Comparison of ENCODE assay signal across 32 cellular contexts in genomic region chr11:21414928-21415327, GRCh38.
"Had no signal": no experiment of that assay in that cellular context is flagged by ENCODE, and none has a peak within 500 bp of the region (broad histone marks: within the 10 kb centered on the region; RNA-seq: fewer than 3 reads in every experiment).

No MANE protein-coding gene starts in this region.

- ATAC-seq: activated CD4-positive, alpha-beta T cell treated with anti-CD3 and anti-CD28 coated beads for 36 hours; activated CD4-positive, CD25-positive, alpha-beta regulatory T cell treated with anti-CD3 and anti-CD28 coated beads, Interleukin-2, amount 50 U/mL, for 24 hours; activated CD8-positive, alpha-beta T cell treated with anti-CD3 and anti-CD28 coated beads, Interleukin-2, amount 10 ng/mL, durations not matched to agents 7 days and 5 days; K562; Right ventricle myocardium inferior; WTC11 had no signal

- H3K36me3 ChIP-seq: ascending aorta, cardiac muscle cell had no signal

- H3K9me3 Mint-ChIP-seq: activated naive CD8-positive, alpha-beta T cell treated with anti-CD3 and anti-CD28 coated beads, Interleukin-2, amount 10 ng/mL, durations not matched to agents 7 days and 5 days; WTC11 had no signal

- H3K4me1 ChIP-seq: ascending aorta had no signal

- H3K27me3 Mint-ChIP-seq: activated CD4-positive, alpha-beta T cell treated with anti-CD3 and anti-CD28 coated beads for 36 hours; activated CD4-positive, alpha-beta T cell treated with anti-CD3 and anti-CD28 coated beads, Interleukin-2, amount 10 ng/mL, durations not matched to agents 7 days and 5 days; activated naive CD4-positive, alpha-beta T cell treated with anti-CD3 and anti-CD28 coated beads, Interleukin-2, amount 50 U/mL, for 24 hours; activated naive CD8-positive, alpha-beta T cell treated with anti-CD3 and anti-CD28 coated beads, Interleukin-2, amount 10 ng/mL, durations not matched to agents 7 days and 5 days; activated T-cell treated with anti-CD3 and anti-CD28 coated beads, Interleukin-2, amount 50 U/mL, for 24 hours; central memory CD8-positive, alpha-beta T cell had no signal

- DNase-seq: activated CD4-positive, alpha-beta T cell treated with anti-CD3 and anti-CD28 coated beads for 36 hours; activated CD4-positive, alpha-beta T cell treated with anti-CD3 and anti-CD28 coated beads, Interleukin-2, amount 10 ng/mL, durations not matched to agents 7 days and 5 days; activated CD4-positive, alpha-beta T cell treated with anti-CD3 and anti-CD28 coated beads, Interleukin-2, amount 50 U/mL, for 48 hours; activated CD8-positive, alpha-beta T cell treated with anti-CD3 and anti-CD28 coated beads, Interleukin-2, amount 10 ng/mL, durations not matched to agents 7 days and 5 days; activated gamma-delta T cell; activated naive CD4-positive, alpha-beta T cell treated with Interleukin-2 at 50 U/mL for 16 hours; activated naive CD8-positive, alpha-beta T cell treated with anti-CD3 and anti-CD28 coated beads, Interleukin-2, amount 10 ng/mL, durations not matched to agents 7 days and 5 days; activated T-cell treated with anti-CD3 and anti-CD28 coated beads, Interleukin-2, amount 50 U/mL, for 24 hours; amygdala; NCI-H1048; NCI-H1436; NCI-H1694; NCI-H1930; NCI-H2081 treated with DMSO at 0.1 percent for 48 hours; NCI-H2171; NCI-H510A; NCI-H526; PC-9; SIG-M5; SW 1271; T-helper 1 cell; T-helper 9 cell had no signal

- H3K4me3 ChIP-seq: ascending aorta, cardiac muscle cell, K562, PC-9 had no signal

- H3K27ac ChIP-seq: ascending aorta, cardiac muscle cell, PC-9, RWPE1 had no signal

- H3K27ac Mint-ChIP-seq: activated CD4-positive, alpha-beta T cell treated with anti-CD3 and anti-CD28 coated beads for 36 hours; activated CD4-positive, alpha-beta T cell treated with anti-CD3 and anti-CD28 coated beads, Interleukin-2, amount 10 ng/mL, durations not matched to agents 7 days and 5 days; activated CD8-positive, alpha-beta T cell treated with anti-CD3 and anti-CD28 coated beads, Interleukin-2, amount 10 ng/mL, durations not matched to agents 7 days and 5 days; activated naive CD4-positive, alpha-beta T cell treated with anti-CD3 and anti-CD28 coated beads, Interleukin-2, amount 50 U/mL, for 24 hours; activated naive CD8-positive, alpha-beta T cell treated with anti-CD3 and anti-CD28 coated beads, Interleukin-2, amount 10 ng/mL, durations not matched to agents 7 days and 5 days; activated T-cell treated with anti-CD3 and anti-CD28 coated beads, Interleukin-2, amount 50 U/mL, for 24 hours; activated T-helper 2 cell treated with anti-CD3 and anti-CD28 coated beads, Interferon-gamma antibody, Interleukin-2, Interleukin-4, amounts not matched to agents 10 μg/mL and 5 μg/mL and 100 μg/mL, durations not matched to agents 14 hours and 24 hours and 36 hours; WTC11 had no signal

- H3K9me3 ChIP-seq: ascending aorta had no signal

- H3K36me3 Mint-ChIP-seq: activated naive CD4-positive, alpha-beta T cell treated with anti-CD3 and anti-CD28 coated beads, Interleukin-2, amount 50 U/mL, for 24 hours; activated naive CD8-positive, alpha-beta T cell treated with anti-CD3 and anti-CD28 coated beads, Interleukin-2, amount 10 ng/mL, durations not matched to agents 7 days and 5 days; WTC11 had no signal

- H3K27me3 ChIP-seq: ascending aorta, cardiac muscle cell had no signal

- H3K4me2 ChIP-seq: PC-9 had no signal

- H2AFZ ChIP-seq: PC-9 had no signal

- H3K4me3 Mint-ChIP-seq: activated CD4-positive, alpha-beta T cell treated with anti-CD3 and anti-CD28 coated beads for 36 hours; activated CD4-positive, alpha-beta T cell treated with anti-CD3 and anti-CD28 coated beads, Interleukin-2, amount 10 ng/mL, durations not matched to agents 7 days and 5 days; activated CD8-positive, alpha-beta T cell treated with anti-CD3 and anti-CD28 coated beads, Interleukin-2, amount 10 ng/mL, durations not matched to agents 7 days and 5 days; activated naive CD4-positive, alpha-beta T cell treated with anti-CD3 and anti-CD28 coated beads, Interleukin-2, amount 50 U/mL, for 24 hours; activated naive CD8-positive, alpha-beta T cell treated with anti-CD3 and anti-CD28 coated beads, Interleukin-2, amount 10 ng/mL, durations not matched to agents 7 days and 5 days; activated T-cell treated with anti-CD3 and anti-CD28 coated beads, Interleukin-2, amount 50 U/mL, for 24 hours; central memory CD8-positive, alpha-beta T cell; WTC11 had no signal

- H3K4me1 Mint-ChIP-seq: activated CD4-positive, alpha-beta T cell treated with anti-CD3 and anti-CD28 coated beads for 36 hours; activated CD4-positive, alpha-beta T cell treated with anti-CD3 and anti-CD28 coated beads, Interleukin-2, amount 10 ng/mL, durations not matched to agents 7 days and 5 days; activated naive CD4-positive, alpha-beta T cell treated with anti-CD3 and anti-CD28 coated beads, Interleukin-2, amount 50 U/mL, for 24 hours; activated naive CD8-positive, alpha-beta T cell treated with anti-CD3 and anti-CD28 coated beads, Interleukin-2, amount 10 ng/mL, durations not matched to agents 7 days and 5 days; central memory CD8-positive, alpha-beta T cell had no signal
